11 cellular contexts compared by ENCODE assay signal in the genomic region with DNA sequence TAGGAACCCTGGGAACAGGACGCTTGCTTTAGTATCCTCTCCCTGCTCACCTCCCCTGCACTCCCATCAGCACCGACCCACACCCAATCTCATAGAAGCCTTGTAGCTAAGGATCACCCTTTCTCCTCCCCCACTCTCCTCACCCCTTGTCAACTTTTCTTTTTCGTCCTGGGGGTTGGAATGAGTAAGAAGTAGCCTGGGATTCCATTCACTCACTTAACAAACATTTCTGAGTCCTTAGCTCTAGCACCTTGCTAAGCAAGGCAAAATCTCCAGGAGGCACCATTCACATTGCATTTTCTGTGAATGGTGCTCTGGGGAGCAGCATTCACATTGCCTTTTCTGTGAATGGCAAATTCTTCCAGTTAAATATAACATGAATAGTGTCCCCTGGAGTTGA. TPM values are rescaled to one million over a fixed set of nuclear protein-coding genes. Genes with fewer than 3 reads are reported as not detected.
DNase-seq lines count a peak whose midpoint lies in the region; ATAC-seq, FAIRE-seq and TF ChIP-seq lines count a peak whose summit lies in the region.
"Had no signal": no experiment of that assay in that cellular context is flagged by ENCODE, and none has a peak within 500 bp of the region (broad histone marks: within the 10 kb centered on the region; RNA-seq: fewer than 3 reads in every experiment).

No MANE protein-coding gene starts in this region.

- no peak for TF ChIP-seq EP300 in SK-N-SH (IDR thresholded peaks at IDR 0.05; ENCODE audit: borderline replicate concordance in 1 of 2, low read depth in 1 of 2, low read length in 1 of 2)

- no peak for TF ChIP-seq RAD21 in SK-N-SH (IDR thresholded peaks at IDR 0.05; ENCODE audit: low read length)

- H3K27ac ChIP-seq in SK-N-SH (ENCODE audit: low read depth in 2 of 2, low read length in 1 of 2) (no peak overlapping the region), SK-N-MC (no peak overlapping the region; the same call in 1 of the 2 replicates), rectal smooth muscle tissue (ENCODE audit: low read depth, low read length) (no peak overlapping the region), small intestine (ENCODE audit: low read depth in 1 of 2, low read length in 1 of 2) (no peak overlapping the region)

- peaks cover 15% of the 10 kb centered on the region for H3F3A ChIP-seq in SK-N-SH (replicated peaks; ENCODE audit: insufficient read depth)

- H4K20me1 ChIP-seq in SK-N-SH (ENCODE audit: insufficient read depth) = no peaks in the 10 kb centered on the region

- H3K79me2 ChIP-seq in SK-N-SH (ENCODE audit: insufficient read depth) = no peaks in the 10 kb centered on the region

- H3K4me2 ChIP-seq in SK-N-SH = peak overlapping the region; percentile 86

- H3K9me3 ChIP-seq in SK-N-SH = no peaks in the 10 kb centered on the region
- H3K9me3 ChIP-seq in SK-N-MC (ENCODE audit: low read depth, low read length) = no peaks in the 10 kb centered on the region
- no peaks in the 10 kb centered on the region for H3K9me3 ChIP-seq in small intestine (ENCODE audit: control insufficient read depth, low read depth)

- no peaks in the 10 kb centered on the region for H3K36me3 ChIP-seq in SK-N-SH (replicated peaks in 1 of 2; ENCODE audit: control insufficient read depth in 1 of 2, insufficient read depth in 2 of 2, low read length in 1 of 2)
- no peaks in the 10 kb centered on the region for H3K36me3 ChIP-seq in SK-N-MC (ENCODE audit: insufficient read depth, low read length)
- no peaks in the 10 kb centered on the region for H3K36me3 ChIP-seq in rectal smooth muscle tissue (ENCODE audit: control insufficient read depth, insufficient read depth, low read length)
- H3K36me3 ChIP-seq in small intestine (ENCODE audit: control insufficient read depth in 2 of 2, insufficient read depth in 2 of 2, low read length in 2 of 2) = no peaks in the 10 kb centered on the region

- TF ChIP-seq CTCF in SK-N-SH (IDR thresholded peaks at IDR 0.05) = no peak
- no peak for TF ChIP-seq CTCF in fibroblast of pulmonary artery (IDR thresholded peaks at IDR 0.05; ENCODE audit: low read length, missing control alignments)
- no peak for TF ChIP-seq CTCF in GM13977 (IDR thresholded peaks at IDR 0.05; ENCODE audit: extremely low read depth, insufficient read depth, missing control alignments)

- H3K9me2 ChIP-seq in SK-N-SH = no peaks in the 10 kb centered on the region

- DNase-seq in SK-N-SH (no peak), SK-N-MC (ENCODE audit: low read depth, low spot score) (no peak), fibroblast of pulmonary artery (ENCODE audit: low read depth) (no peak), small intestine (no peak), GM13977 (ENCODE audit: low spot score) (no peak)
- DNase-seq: effector CD8-positive, alpha-beta T cell; Kasumi-1 had no signal

- peaks cover 0 to 13% of the 10 kb centered on the region in 2 experiments; a peak in 2 of 4 replicates for H3K4me1 ChIP-seq in SK-N-SH (ENCODE audit: control insufficient read depth in 1 of 2, insufficient read depth in 2 of 2, low read depth in 1 of 2, low read length in 1 of 2)
- H3K4me1 ChIP-seq in rectal smooth muscle tissue (ENCODE audit: control insufficient read depth, insufficient read depth, low read length) = peaks cover 8% of the 10 kb centered on the region
- H3K4me1 ChIP-seq in small intestine (ENCODE audit: control insufficient read depth in 2 of 2, insufficient read depth in 1 of 2, low read depth in 1 of 2, low read length in 1 of 2) = peaks cover 4 to 7% of the 10 kb centered on the region in 2 donors

- in situ Hi-C loops in GM13977 (cut with MboI; ENCODE audit: low pct_unique_long_range_greater_than_20kb, low sequenced_read_pairs, unreplicated experiment) = no loop called here

- ATAC-seq in SK-N-SH treated with all-trans-retinoic acid at 6 μM for 48 hours (no peak), GM18520 (IDR thresholded peaks at IDR 0.05; ENCODE audit: unreplicated experiment) (no peak)

- H3K9ac ChIP-seq in SK-N-SH (no peak overlapping the region), SK-N-MC (ENCODE audit: insufficient read length) (no peak overlapping the region), rectal smooth muscle tissue (ENCODE audit: low read length) (no peak overlapping the region)

- peak overlapping the region; percentile 99; the same call in 1 of the 2 replicates for H2AFZ ChIP-seq in SK-N-SH (ENCODE audit: low read depth)

- CTCF ChIA-PET in SK-N-SH (lab: Yijun Ruan, JAX) = interaction anchor here (0.8 to 2.2 kb wide), 3 partner anchors 8 to 65 kb away, joined by 3 to 10 read pairs (median 4); no protein-coding TSS in a partner anchor

- POLR2A ChIA-PET in SK-N-SH (lab: Yijun Ruan, JAX) = no interaction called here

- WGBS in SK-N-SH (ENCODE audit: low lambda C conversion rate) = 78% methylated on average over 3 of the region's 3 CpGs
- 49 to 59% (median 54%) methylated on average over 3 of the region's 3 CpGs for WGBS in small intestine, 3 donors

- H3K27me3 ChIP-seq in SK-N-SH (ENCODE audit: insufficient read depth) = no peaks in the 10 kb centered on the region
- H3K27me3 ChIP-seq in rectal smooth muscle tissue (ENCODE audit: control insufficient read depth, insufficient read depth, low read length) = no peaks in the 10 kb centered on the region
- H3K27me3 ChIP-seq in small intestine (ENCODE audit: control insufficient read depth in 2 of 2, insufficient read depth in 2 of 2, low read length in 2 of 2) = no peaks in the 10 kb centered on the region

- peak overlapping the region; percentile 61 to 78; a peak in 1 of 4 replicates for H3K4me3 ChIP-seq in SK-N-SH (ENCODE audit: low read depth in 2 of 2, low read length in 1 of 2)
- H3K4me3 ChIP-seq in SK-N-MC = peak overlapping the region; percentile 96
- H3K4me3 ChIP-seq in fibroblast of pulmonary artery (replicated peaks; ENCODE audit: low read depth, low read length) = peak overlapping the region; percentile 80
- peak overlapping the region; percentile 85 for H3K4me3 ChIP-seq in rectal smooth muscle tissue (ENCODE audit: low read length)
- H3K4me3 ChIP-seq in small intestine (ENCODE audit: low read depth in 1 of 2, low read length in 2 of 2) = no peak overlapping the region

- no peak for FAIRE-seq in small intestine (lab: Jason Lieb, UNC)
- FAIRE-seq: A204.1 had no signal

TF ChIP-seq in SK-N-SH, 30 proteins besides CTCF, POLR2A, EP300 and RAD21 (continues in another document):
- TF ChIP-seq, protein P1, sequence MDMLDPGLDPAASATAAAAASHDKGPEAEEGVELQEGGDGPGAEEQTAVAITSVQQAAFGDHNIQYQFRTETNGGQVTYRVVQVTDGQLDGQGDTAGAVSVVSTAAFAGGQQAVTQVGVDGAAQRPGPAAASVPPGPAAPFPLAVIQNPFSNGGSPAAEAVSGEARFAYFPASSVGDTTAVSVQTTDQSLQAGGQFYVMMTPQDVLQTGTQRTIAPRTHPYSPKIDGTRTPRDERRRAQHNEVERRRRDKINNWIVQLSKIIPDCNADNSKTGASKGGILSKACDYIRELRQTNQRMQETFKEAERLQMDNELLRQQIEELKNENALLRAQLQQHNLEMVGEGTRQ (IDR thresholded peaks at IDR 0.05; ENCODE audit: borderline replicate concordance, low read depth, low read length) = no peak

TF ChIP-seq in SK-N-SH treated with all-trans-retinoic acid at 6 μM for 48 hours, 23 proteins besides CTCF, POLR2A, EP300 and RAD21:
- TF ChIP-seq CSDC2 (CRISPR knock-in tag; IDR thresholded peaks at IDR 0.05) = no peak
TF ChIP-seq in SK-N-SH treated with all-trans-retinoic acid at 6 μM for 48 hours: peak in this region for 0.

RNA-seq across cellular contexts. Expression of a gene that starts 1.1 kb away (rescaled TPM):
- polyA plus RNA-seq in SK-N-SH (2012; rRNA removed) (20.9 and 25.8 TPM in 2 replicates), small intestine (10 to 100 TPM; 20.6 to 35.5 (median 21.6) TPM)
- polyA plus RNA-seq in SK-N-SH (2012; cell fraction: cytosol; rRNA removed) = 8.3 and 12.5 TPM in 2 replicates
- 83.8 and 86.4 TPM in 2 replicates for polyA plus RNA-seq in SK-N-SH (2012; cell fraction: nucleus; rRNA removed)

RNA-seq across cellular contexts. Expression of a gene that starts 10.9 kb away (rescaled TPM):
- polyA plus RNA-seq in SK-N-SH (2012; rRNA removed) (1.9 and 2.6 TPM in 2 replicates), small intestine (10 to 100 TPM; 43.0 to 83.2 (median 56.2) TPM)
- polyA plus RNA-seq in SK-N-SH (2012; cell fraction: cytosol; rRNA removed) = 1.0 and 1.2 TPM in 2 replicates
- 5.7 and 9.7 TPM in 2 replicates for polyA plus RNA-seq in SK-N-SH (2012; cell fraction: nucleus; rRNA removed)

RNA-seq across cellular contexts. Expression of a gene that starts 20.7 kb away (rescaled TPM):
- polyA plus RNA-seq in SK-N-SH (2012; rRNA removed) (0.05 and 0.07 TPM in 2 replicates), small intestine (1 to 10 TPM; 3.4 to 7.8 (median 6.5) TPM)
- 0.03 and 0.07 TPM in 2 replicates for polyA plus RNA-seq in SK-N-SH (2012; cell fraction: cytosol; rRNA removed)
- 0.07 and 0.21 TPM in 2 replicates for polyA plus RNA-seq in SK-N-SH (2012; cell fraction: nucleus; rRNA removed)

RNA-seq across cellular contexts. Expression of a gene that starts 23.8 kb away (rescaled TPM):
- polyA plus RNA-seq in SK-N-SH (2012; rRNA removed) = 0.43 and 0.67 TPM in 2 replicates
- polyA plus RNA-seq in SK-N-SH (2012; cell fraction: cytosol; rRNA removed) = 0.08 and 0.13 TPM in 2 replicates
- polyA plus RNA-seq in SK-N-SH (2012; cell fraction: nucleus; rRNA removed) = 3.6 and 4.0 TPM in 2 replicates
- 10 to 100 TPM in 1 of 3 donors, 1 to 10 TPM in 1, under 1 TPM in 1; 0.85 to 27.6 (median 5.4) TPM for polyA plus RNA-seq in small intestine

RNA-seq across cellular contexts. Expression of a gene that starts 41.4 kb away (rescaled TPM):
- polyA plus RNA-seq in SK-N-SH (2012; rRNA removed) (100 and 105 TPM in 2 replicates), small intestine (100 to 1,000 TPM in 2 of 3 donors, 10 to 100 TPM in 1; 74.0 to 155 (median 154) TPM)
- 84.1 and 96.5 TPM in 2 replicates for polyA plus RNA-seq in SK-N-SH (2012; cell fraction: cytosol; rRNA removed)
- polyA plus RNA-seq in SK-N-SH (2012; cell fraction: nucleus; rRNA removed) = 37.0 and 62.4 TPM in 2 replicates

Comparison
In these comparisons a context has a peak if more than half of its experiments do, and no peak if none do; other contexts are left out.
1. H3K4me3 ChIP-seq: peak in SK-N-SH (2 of 2), SK-N-MC (single experiment), fibroblast of pulmonary artery (single experiment) and rectal smooth muscle tissue (single experiment); none in small intestine (0 of 2).
2. RNA of a gene that starts 10.9 kb away (polyA plus RNA-seq): 43.0 to 83.2 TPM in small intestine; 1.0 to 9.7 TPM in SK-N-SH; every median in the first group is over 4 times any median in the second.